8 cellular contexts compared by ENCODE assay signal in genomic region chr9:129258823-129259301, GRCh38.
A peak's percentile ranks its signal among the peaks of the same experiment; 100 is the strongest.
DNase-seq lines count a peak whose midpoint lies in the region; ATAC-seq and TF ChIP-seq lines count a peak whose summit lies in the region.

No MANE protein-coding gene starts in this region.

- H3K9me3 ChIP-seq in CD4-positive, alpha-beta memory T cell (ENCODE audit: control insufficient read depth in 1 of 2, low read length in 2 of 2), result no peaks in the 10 kb centered on the region
- no peaks in the 10 kb centered on the region for H3K9me3 ChIP-seq in prostate gland

- peak overlapping the region; percentile 20 to 82 (median 57) for H3K27ac Mint-ChIP-seq in CD4-positive, alpha-beta memory T cell
- H3K27ac Mint-ChIP-seq in T-cell, result no peak overlapping the region
- H3K27ac Mint-ChIP-seq in osteocyte (ENCODE audit: unreplicated experiment), result no peak overlapping the region

- POLR2A ChIA-PET in CD4-positive, alpha-beta memory T cell (lab: Charles Lee; ENCODE audit: partially characterized antibody), result interaction anchor here (1.3 to 2.9 kb wide), 4 partner anchors 19 to 81 kb away, joined by 3 to 19 read pairs (median 8); partner anchors contain the start of gene IER5L
- POLR2A ChIA-PET in T-cell (lab: Charles Lee), result interaction anchor here (0.6 to 1.1 kb wide), 2 partner anchors 62 to 81 kb away, joined by 3 read pairs; no protein-coding TSS in a partner anchor

- H3K9me3 Mint-ChIP-seq in CD4-positive, alpha-beta memory T cell, result no peaks in the 10 kb centered on the region
- H3K9me3 Mint-ChIP-seq in T-cell (no peaks in the 10 kb centered on the region), osteocyte (ENCODE audit: unreplicated experiment) (no peaks in the 10 kb centered on the region)

- no peak overlapping the region for H3K27ac ChIP-seq in CD4-positive, alpha-beta memory T cell (ENCODE audit: low read depth, low read length)
- no peak overlapping the region for H3K27ac ChIP-seq in prostate gland

- ATAC-seq in T-cell (replicated peaks in 1 of 4), result peak; percentile 14 to 39 (median 28)
- no peak for ATAC-seq in HG02588 (IDR thresholded peaks at IDR 0.05; ENCODE audit: unreplicated experiment)
- ATAC-seq in GM21737 (IDR thresholded peaks at IDR 0.05; ENCODE audit: unreplicated experiment), result no peak

- no peaks in the 10 kb centered on the region for H3K36me3 Mint-ChIP-seq in CD4-positive, alpha-beta memory T cell
- H3K36me3 Mint-ChIP-seq in T-cell (no peaks in the 10 kb centered on the region), osteocyte (ENCODE audit: unreplicated experiment) (no peaks in the 10 kb centered on the region)

- CTCF ChIA-PET in CD4-positive, alpha-beta memory T cell (lab: Charles Lee; ENCODE audit: partially characterized antibody), result interaction anchor here (1.2 kb wide), 1 partner anchor 38 kb away, joined by 3 read pairs; no protein-coding TSS in a partner anchor
- CTCF ChIA-PET in T-cell (lab: Charles Lee), result interaction anchor here in 1 of 2 donors (0.5 kb wide), 1 partner anchor 23 kb away, joined by 3 read pairs; no protein-coding TSS in a partner anchor

- no peaks in the 10 kb centered on the region for H3K36me3 ChIP-seq in CD4-positive, alpha-beta memory T cell (ENCODE audit: insufficient read depth, low read length)
- no peaks in the 10 kb centered on the region for H3K36me3 ChIP-seq in prostate gland

- H3K27me3 ChIP-seq in CD4-positive, alpha-beta memory T cell (ENCODE audit: insufficient read depth, low read length), result no peaks in the 10 kb centered on the region
- H3K27me3 ChIP-seq in prostate gland (replicated peaks; ENCODE audit: insufficient read depth), result no peaks in the 10 kb centered on the region

- peaks cover 1 to 10% of the 10 kb centered on the region in 2 donors for H3K27me3 Mint-ChIP-seq in CD4-positive, alpha-beta memory T cell
- H3K27me3 Mint-ChIP-seq in T-cell (peaks cover 0 to 32% of the 10 kb centered on the region in 2 donors), osteocyte (ENCODE audit: unreplicated experiment) (peaks cover 11% of the 10 kb centered on the region)

- DNase-seq in CD4-positive, alpha-beta memory T cell, result peak; percentile 33 to 58 (median 42)
- peak in 9 of 34 experiments; percentile 6 to 28 (median 16) for DNase-seq in T-cell
- peak; percentile 46 for DNase-seq in epithelial cell of esophagus (ENCODE audit: low read depth)
- DNase-seq in osteocyte (ENCODE audit: extremely low spot score, unreplicated experiment), result no peak
- DNase-seq in prostate gland (ENCODE audit: low spot score), result no peak
- no peak for DNase-seq in NCI-H2196 (lab: John Stamatoyannopoulos, UW; ENCODE audit: unreplicated experiment)

- peak overlapping the region; percentile 54 to 81 (median 74) for H3K4me3 Mint-ChIP-seq in CD4-positive, alpha-beta memory T cell
- H3K4me3 Mint-ChIP-seq in T-cell (peak overlapping the region; percentile 66 to 81 (median 68)), osteocyte (ENCODE audit: unreplicated experiment) (peak overlapping the region; percentile 52)

- intact Hi-C loops in CD4-positive, alpha-beta memory T cell (cut with micrococcal nuclease), result loop anchor here (2.0 kb wide), 2 partner anchors 22 to 84 kb away; no protein-coding TSS in a partner anchor
- intact Hi-C loops in prostate gland (cut with DNase I), result no loop called here

- H3K4me1 Mint-ChIP-seq in CD4-positive, alpha-beta memory T cell, result peaks cover 15 to 39% (median 29%) of the 10 kb centered on the region in 4 donors
- peaks cover 26 to 37% (median 27%) of the 10 kb centered on the region in 3 donors for H3K4me1 Mint-ChIP-seq in T-cell
- H3K4me1 Mint-ChIP-seq in osteocyte (ENCODE audit: unreplicated experiment), result peaks cover 16% of the 10 kb centered on the region

- peak overlapping the region; percentile 42 to 47 for H3K4me3 ChIP-seq in CD4-positive, alpha-beta memory T cell (ENCODE audit: low read length in 2 of 2)
- H3K4me3 ChIP-seq in epithelial cell of esophagus (ENCODE audit: low read length) (peak overlapping the region; percentile 26), prostate gland (no peak overlapping the region)

- WGBS in prostate gland, result 18% methylated on average over 18 of the region's 18 CpGs

- TF ChIP-seq CTCF in epithelial cell of esophagus (IDR thresholded peaks at IDR 0.05; ENCODE audit: insufficient read depth, low read depth, low read length, missing control alignments), result no peak
- TF ChIP-seq CTCF in osteocyte (IDR thresholded peaks at IDR 0.05), result no peak
- TF ChIP-seq CTCF in prostate gland (IDR thresholded peaks at IDR 0.05), result no peak

- peaks cover 30% of the 10 kb centered on the region for H3K4me1 ChIP-seq in CD4-positive, alpha-beta memory T cell (ENCODE audit: insufficient read depth, low read length)
- no peaks in the 10 kb centered on the region for H3K4me1 ChIP-seq in prostate gland (replicated peaks)

- no peak for TF ChIP-seq POLR2A in prostate gland (IDR thresholded peaks at IDR 0.05)

Comparison
In these comparisons a context has a peak if more than half of its experiments do, and no peak if none do; other contexts are left out.
1. DNase-seq: peak in CD4-positive, alpha-beta memory T cell (5 of 5) and epithelial cell of esophagus (single experiment); none in osteocyte (single experiment), prostate gland (single experiment) and NCI-H2196 (single experiment).
2. H3K4me3 ChIP-seq: peak in CD4-positive, alpha-beta memory T cell (2 of 2) and epithelial cell of esophagus (single experiment); none in prostate gland (0 of 2).
3. H3K27ac Mint-ChIP-seq: peak in CD4-positive, alpha-beta memory T cell (7 of 7); none in T-cell (0 of 2) and osteocyte (single experiment).
4. ATAC-seq: peak in T-cell (4 of 4); none in HG02588 (single experiment) and GM21737 (single experiment).
5. Peak in every context shown above with its lines, with median percentiles within 50 percentile points of each other: H3K4me3 Mint-ChIP-seq.